ENCODE assay signal across 16 cellular contexts in genomic region chr4:184848510-184848909, GRCh38. TPM values are rescaled to one million over a fixed set of nuclear protein-coding genes. Genes with fewer than 3 reads are reported as not detected.
A peak's percentile ranks its signal among the peaks of the same experiment; 100 is the strongest.
DNase-seq lines count a peak whose midpoint lies in the region; ATAC-seq, FAIRE-seq and TF ChIP-seq lines count a peak whose summit lies in the region.
"Had no signal": no experiment of that assay in that cellular context is flagged by ENCODE, and none has a peak within 500 bp of the region (broad histone marks: within the 10 kb centered on the region; RNA-seq: fewer than 3 reads in every experiment).

No MANE protein-coding gene starts in this region.

- no peak overlapping the region for H3K4me3 ChIP-seq in mesendoderm (ENCODE audit: low read length)

- no peak overlapping the region for H3K27ac ChIP-seq in mesendoderm (ENCODE audit: low read depth, low read length)

- no peaks in the 10 kb centered on the region for H3K4me1 ChIP-seq in mesendoderm (ENCODE audit: control insufficient read depth, low read depth, low read length)
- H3K4me1 ChIP-seq: BE2C had no signal

- TF ChIP-seq POLR2A in GM12892 (IDR thresholded peaks at IDR 0.05; ENCODE audit: low read depth, low read length) = no peak

- H3K18ac ChIP-seq in mesendoderm (ENCODE audit: low read length) = no peak overlapping the region

- H2BK120ac ChIP-seq in mesendoderm (ENCODE audit: low read depth, low read length) = no peak overlapping the region

- H2BK15ac ChIP-seq in mesendoderm (replicated peaks; ENCODE audit: low read depth) = no peak overlapping the region

- DNase-seq in GM12892 (ENCODE audit: insufficient read length) (no peak), NOMO-1 treated with dmso at 0.1 percent for 144 hours (lab: John Stamatoyannopoulos, UW; ENCODE audit: unreplicated experiment) (peak; percentile 19), medulla oblongata (ENCODE audit: extremely low spot score) (peak; percentile 64), mesendoderm (no peak), NCI-H2227 treated with DMSO at 0.1 percent for 48 hours (lab: John Stamatoyannopoulos, UW) (no peak)
- DNase-seq in effector CD4-positive, alpha-beta T cell = no peak
- DNase-seq: activated CD4-positive, alpha-beta T cell treated with anti-CD3 and anti-CD28 coated beads, Interleukin-2, amount 50 U/mL, for 48 hours; activated effector memory CD4-positive, alpha-beta T cell treated with Interleukin-2 at 50 U/mL for 16 hours; BE2C; DMS79 treated with DMSO at 0.1 percent for 48 hours; H7; kidney; NCI-H2029 treated with DMSO at 0.1 percent for 48 hours; NCI-H82 had no signal

- H3K4ac ChIP-seq in mesendoderm (ENCODE audit: low read depth, low read length) = no peak overlapping the region

- H3K9ac ChIP-seq in mesendoderm (ENCODE audit: low read length) = no peak overlapping the region

- no peak overlapping the region for H3K4me2 ChIP-seq in mesendoderm (ENCODE audit: low read length)

- no peak overlapping the region for H4K8ac ChIP-seq in mesendoderm (ENCODE audit: low read depth, low read length)

- no peaks in the 10 kb centered on the region for H3K79me2 ChIP-seq in mesendoderm (ENCODE audit: control insufficient read depth, insufficient read depth, low read length)

- H3K27me3 ChIP-seq in mesendoderm (ENCODE audit: insufficient read depth, low read length, poor library complexity) = no peaks in the 10 kb centered on the region
- H3K27me3 ChIP-seq: BE2C had no signal

- no peak overlapping the region for H3K23ac ChIP-seq in mesendoderm (ENCODE audit: low read length)

- ATAC-seq in GM21381 (IDR thresholded peaks at IDR 0.05; ENCODE audit: unreplicated experiment) (peak; percentile 29), HG03280 (IDR thresholded peaks at IDR 0.05; ENCODE audit: unreplicated experiment) (no peak)

- WGBS in mesendoderm (ENCODE audit: extremely low coverage, insufficient coverage, low lambda C conversion rate) = no CpG with 5 or more reads among the region's 3 CpGs

- H4K5ac ChIP-seq in mesendoderm (ENCODE audit: low read length) = no peak overlapping the region

- FAIRE-seq in GM12892 (lab: Jason Lieb, UNC) = peak; percentile 76
- FAIRE-seq: kidney had no signal

- no peak overlapping the region for H3K56ac ChIP-seq in mesendoderm (ENCODE audit: low read length)

- H3K79me1 ChIP-seq in mesendoderm (ENCODE audit: low read length) = no peaks in the 10 kb centered on the region

- H2BK5ac ChIP-seq in mesendoderm (ENCODE audit: low read length) = no peak overlapping the region

- H3K36me3 ChIP-seq in mesendoderm (ENCODE audit: control insufficient read depth, insufficient read depth, low read length) = no peaks in the 10 kb centered on the region
- H3K36me3 ChIP-seq: BE2C had no signal

- H2AK5ac ChIP-seq in mesendoderm (ENCODE audit: low read length) = no peak overlapping the region

RNA-seq across cellular contexts. Expression of gene ACSL1, which starts 22.7 kb away (rescaled TPM):
- polyA plus RNA-seq in GM12892 (2012; ENCODE audit: missing spikeins) = 40.4 TPM
- polyA plus RNA-seq in mesendoderm (2013, experiment 1 of 2) = 4.4 TPM
- 4.5 TPM for polyA plus RNA-seq in mesendoderm (2013, experiment 2 of 2)

Comparison
In these comparisons a context has a peak if more than half of its experiments do, and no peak if none do; other contexts are left out.
1. DNase-seq: peak in NOMO-1 treated with dmso at 0.1 percent for 144 hours (single experiment) and medulla oblongata (single experiment); none in GM12892 (single experiment), mesendoderm (single experiment), NCI-H2227 treated with DMSO at 0.1 percent for 48 hours (single experiment) and effector CD4-positive, alpha-beta T cell (single experiment).